9 cellular contexts compared by ENCODE assay signal in the genomic region with DNA sequence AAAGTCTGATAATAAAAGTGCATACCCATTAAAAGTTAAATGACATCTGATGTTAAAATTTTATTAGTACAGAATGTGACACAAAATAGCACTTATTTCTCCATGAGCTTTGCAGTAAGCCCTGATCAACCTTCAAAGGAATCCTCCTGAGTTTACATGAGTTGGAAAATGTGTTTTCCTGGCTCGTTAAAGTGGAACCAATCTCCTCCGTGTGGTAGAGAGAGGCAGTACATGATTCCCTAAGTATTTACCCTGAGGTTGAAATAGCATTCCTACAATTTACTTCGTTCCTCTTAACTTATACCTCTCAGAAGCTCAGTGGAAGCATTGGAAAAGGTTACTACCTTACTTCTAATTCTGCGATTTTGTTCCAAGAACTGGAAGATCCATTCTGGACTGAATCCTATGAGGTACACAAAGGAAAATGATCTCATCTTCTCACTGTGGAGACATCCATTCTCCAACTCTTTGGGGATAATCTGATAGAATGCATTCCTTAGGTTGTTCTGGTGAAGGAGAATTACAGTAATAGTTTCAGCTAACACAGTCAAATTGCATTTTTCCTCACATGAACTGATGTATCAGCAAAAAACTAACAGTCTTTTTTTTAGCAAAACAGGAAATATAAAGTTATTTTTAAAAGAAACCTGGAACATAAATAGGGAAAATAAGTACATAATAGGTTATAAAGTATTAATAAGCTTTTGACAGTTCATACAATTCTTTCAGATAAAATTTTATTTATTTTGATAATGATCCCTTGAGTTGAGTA.
DNase-seq lines count a peak whose midpoint lies in the region; ATAC-seq and TF ChIP-seq lines count a peak whose summit lies in the region.
"Had no signal": no experiment of that assay in that cellular context is flagged by ENCODE, and none has a peak within 500 bp of the region (broad histone marks: within the 10 kb centered on the region; RNA-seq: fewer than 3 reads in every experiment).

No MANE protein-coding gene starts in this region.

- no peak overlapping the region for H3K9ac ChIP-seq in neural cell (ENCODE audit: low read length)

- peak in 53 of 56 donors; percentile 7 to 64 (median 47) for TF ChIP-seq CTCF in dorsolateral prefrontal cortex (IDR thresholded peaks at IDR 0.05 in 54 of 56, conservative IDR thresholded peaks at IDR 0.05 in 2 of 56; ENCODE audit: low read depth in 1 of 56, partially characterized antibody in 56 of 56)
- peak; percentile 39 for TF ChIP-seq CTCF in neural cell (IDR thresholded peaks at IDR 0.05; ENCODE audit: poor library complexity, severe bottlenecking)

- H3K4me3 Mint-ChIP-seq in activated CD4-positive, alpha-beta T cell treated with anti-CD3 and anti-CD28 coated beads, Interleukin-2, amount 10 ng/mL, durations not matched to agents 24 days and 14 days, result no peak overlapping the region

- peak; percentile 44 for TF ChIP-seq RAD21 in neural cell (conservative IDR thresholded peaks at IDR 0.05)

- H3K27ac Mint-ChIP-seq in activated CD4-positive, alpha-beta T cell treated with anti-CD3 and anti-CD28 coated beads, Interleukin-2, amount 10 ng/mL, durations not matched to agents 24 days and 14 days, result no peak overlapping the region

- H3K9me3 Mint-ChIP-seq in activated CD4-positive, alpha-beta T cell treated with anti-CD3 and anti-CD28 coated beads, Interleukin-2, amount 10 ng/mL, durations not matched to agents 24 days and 14 days, result no peaks in the 10 kb centered on the region

- H3K36me3 Mint-ChIP-seq in activated CD4-positive, alpha-beta T cell treated with anti-CD3 and anti-CD28 coated beads, Interleukin-2, amount 10 ng/mL, durations not matched to agents 24 days and 14 days (ENCODE audit: low read depth), result no peaks in the 10 kb centered on the region

- TF ChIP-seq POLR2A in GM18505 (IDR thresholded peaks at IDR 0.05; ENCODE audit: borderline replicate concordance, extremely low read depth, insufficient read depth, insufficient read length), result no peak

- no peak for ATAC-seq in GM18505 (IDR thresholded peaks at IDR 0.05; ENCODE audit: unreplicated experiment)

- TF ChIP-seq EP300 in neural cell (conservative IDR thresholded peaks at IDR 0.05; ENCODE audit: poor library complexity, severe bottlenecking), result no peak

- H3K27ac ChIP-seq in dorsolateral prefrontal cortex (no peak overlapping the region), neural cell (ENCODE audit: low read length) (no peak overlapping the region)

- intact Hi-C loops in dorsolateral prefrontal cortex (cut with DNase I), result loop anchor here (2.0 to 5.0 kb wide), 2 partner anchors 386 to 387 kb away; no protein-coding TSS in a partner anchor
- intact Hi-C loops in activated CD4-positive, alpha-beta T cell treated with anti-CD3 and anti-CD28 coated beads, Interleukin-2, amount 10 ng/mL, durations not matched to agents 24 days and 14 days (cut with micrococcal nuclease), result no loop called here

- no peaks in the 10 kb centered on the region for H3K27me3 Mint-ChIP-seq in activated CD4-positive, alpha-beta T cell treated with anti-CD3 and anti-CD28 coated beads, Interleukin-2, amount 10 ng/mL, durations not matched to agents 24 days and 14 days

- no peaks in the 10 kb centered on the region for H3K9me2 ChIP-seq in neural cell (ENCODE audit: insufficient read depth, low read length)

- no peak overlapping the region for H3K4me2 ChIP-seq in neural cell (ENCODE audit: low read length)

- no peaks in the 10 kb centered on the region for H3F3A ChIP-seq in neural cell (ENCODE audit: insufficient read depth, low read length, poor library complexity, severe bottlenecking)

- no peaks in the 10 kb centered on the region for H3K4me1 Mint-ChIP-seq in activated CD4-positive, alpha-beta T cell treated with anti-CD3 and anti-CD28 coated beads, Interleukin-2, amount 10 ng/mL, durations not matched to agents 24 days and 14 days

- no peak overlapping the region for H2AFZ ChIP-seq in neural cell (ENCODE audit: low read depth, low read length)

- no peaks in the 10 kb centered on the region for H3K79me2 ChIP-seq in neural cell (replicated peaks; ENCODE audit: insufficient read depth, low read length)

- H3K36me3 ChIP-seq in neural cell (ENCODE audit: insufficient read depth, low read length), result no peaks in the 10 kb centered on the region

- H3K27me3 ChIP-seq in dorsolateral prefrontal cortex (no peaks in the 10 kb centered on the region), neural cell (ENCODE audit: insufficient read depth, low read depth, low read length) (no peaks in the 10 kb centered on the region)

- H3K4me3 ChIP-seq in dorsolateral prefrontal cortex (no peak overlapping the region), neural cell (ENCODE audit: low read length) (no peak overlapping the region)

- DNase-seq in EL (peak; percentile 12), NCI-H2107 treated with DMSO at 0.1 percent for 48 hours (lab: John Stamatoyannopoulos, UW; ENCODE audit: unreplicated experiment) (peak; percentile 49), dorsolateral prefrontal cortex (no peak), Ammon's horn (ENCODE audit: low spot score) (no peak), UCSD-AML1 (lab: John Stamatoyannopoulos, UW; ENCODE audit: unreplicated experiment) (no peak)
- no peak for DNase-seq in activated CD4-positive, alpha-beta T cell treated with anti-CD3 and anti-CD28 coated beads, Interleukin-2, amount 10 ng/mL, durations not matched to agents 24 days and 14 days
- DNase-seq: T1000 had no signal

- no peaks in the 10 kb centered on the region for H3K9me3 ChIP-seq in neural cell (ENCODE audit: low read length)

- H4K20me1 ChIP-seq in neural cell (ENCODE audit: insufficient read depth), result no peaks in the 10 kb centered on the region

TF ChIP-seq in neural cell, 6 proteins besides CTCF, POLR2A, EP300 and RAD21:
- TF ChIP-seq POLR2AphosphoS5 (IDR thresholded peaks at IDR 0.05) (no peak), REST (IDR thresholded peaks at IDR 0.05; ENCODE audit: borderline replicate concordance) (no peak), EZH2 (IDR thresholded peaks at IDR 0.05; ENCODE audit: borderline replicate concordance, insufficient read depth, low read length, poor library complexity, severe bottlenecking) (no peak)

Comparison
In these comparisons a context has a peak if more than half of its experiments do, and no peak if none do; other contexts are left out.
1. DNase-seq: peak in EL (single experiment) and NCI-H2107 treated with DMSO at 0.1 percent for 48 hours (single experiment); none in dorsolateral prefrontal cortex (0 of 10), Ammon's horn (single experiment), activated CD4-positive, alpha-beta T cell treated with anti-CD3 and anti-CD28 coated beads, Interleukin-2, amount 10 ng/mL, durations not matched to agents 24 days and 14 days (single experiment) and UCSD-AML1 (single experiment).